32 cellular contexts compared by ENCODE assay signal in genomic region chr20:51298141-51298540, GRCh38.
"Had no signal": no experiment of that assay in that cellular context is flagged by ENCODE, and none has a peak within 500 bp of the region (broad histone marks: within the 10 kb centered on the region; RNA-seq: fewer than 3 reads in every experiment).

No MANE protein-coding gene starts in this region.

- H3K4me3 ChIP-seq: adrenal gland, ascending aorta, body of pancreas, breast epithelium, cardiac muscle cell had no signal

- DNase-seq: activated effector memory CD4-positive, alpha-beta T cell treated with anti-CD3 and anti-CD28 coated beads, Interleukin-2, amount 50 U/mL, for 16 hours; activated effector memory CD4-positive, alpha-beta T cell treated with Interleukin-2 at 50 U/mL for 16 hours; activated gamma-delta T cell; activated gamma-delta T cell treated with Interleukin-2 at 50 U/mL for 16 hours; activated naive CD4-positive, alpha-beta T cell; activated naive CD4-positive, alpha-beta T cell treated with anti-CD3 and anti-CD28 coated beads for 36 hours; activated naive CD4-positive, alpha-beta T cell treated with anti-CD3 and anti-CD28 coated beads, Interleukin-2, amount 10 ng/mL, durations not matched to agents 7 days and 5 days; activated naive CD4-positive, alpha-beta T cell treated with anti-CD3 and anti-CD28 coated beads, Interleukin-2, amount 50 U/mL, for 16 hours; activated naive CD4-positive, alpha-beta T cell treated with Interleukin-2 at 50 U/mL for 16 hours; activated naive CD8-positive, alpha-beta T cell treated with anti-CD3 and anti-CD28 coated beads for 36 hours; activated naive CD8-positive, alpha-beta T cell treated with anti-CD3 and anti-CD28 coated beads, Interleukin-2, amount 10 ng/mL, durations not matched to agents 7 days and 5 days; activated naive CD8-positive, alpha-beta T cell treated with anti-CD3 and anti-CD28 coated beads, Interleukin-2, amount 50 U/mL, for 24 hours; activated T-cell treated with anti-CD3 and anti-CD28 coated beads, Interleukin-2, amount 50 U/mL, for 1 hour; activated T-cell treated with anti-CD3 and anti-CD28 coated beads, Interleukin-2, amount 50 U/mL, for 24 hours; activated T-cell treated with anti-CD3 and anti-CD28 coated beads, Interleukin-2, amount 50 U/mL, for 4 hours; activated T-cell treated with anti-CD3 and anti-CD28 coated beads, Interleukin-2, amount 50 U/mL, for 48 hours; activated T-cell treated with anti-CD3 and anti-CD28 coated beads, Interleukin-2, amount 50 U/mL, for 72 hours; adrenal gland; amniotic stem cell; amygdala; anterior cingulate cortex; aorta; body of pancreas; brain microvascular endothelial cell; caudate nucleus; central memory CD4-positive, alpha-beta T cell; cerebellar nuclear complex had no signal

- H3K4me1 ChIP-seq: adrenal gland, ascending aorta, body of pancreas, breast epithelium had no signal

- H3K9me3 ChIP-seq: adrenal gland, ascending aorta, body of pancreas had no signal

- H3K27me3 ChIP-seq: adrenal gland, ascending aorta, body of pancreas, brain microvascular endothelial cell, breast epithelium, cardiac muscle cell had no signal

- H3K36me3 ChIP-seq: adrenal gland, ascending aorta, brain microvascular endothelial cell, breast epithelium, cardiac muscle cell had no signal

- H3K27ac ChIP-seq: adrenal gland, ascending aorta, body of pancreas, brain microvascular endothelial cell, breast epithelium, cardiac muscle cell had no signal

- ATAC-seq: activated naive CD4-positive, alpha-beta T cell treated with anti-CD3 and anti-CD28 coated beads, Interleukin-2, amount 50 U/mL, for 72 hours; activated naive CD8-positive, alpha-beta T cell treated with anti-CD3 and anti-CD28 coated beads, Interleukin-2, amount 50 U/mL, for 24 hours; activated T-cell treated with anti-CD3 and anti-CD28 coated beads, Interleukin-2, amount 50 U/mL, for 4 hours; activated T-cell treated with anti-CD3 and anti-CD28 coated beads, Interleukin-2, amount 50 U/mL, for 72 hours; activated T-helper 17 cell treated with anti-CD3 and anti-CD28 coated beads, Interleukin-2, amount 50 U/mL, for 72 hours; body of pancreas had no signal
